Comparison of ENCODE assay signal across 28 cellular contexts in the genomic region with DNA sequence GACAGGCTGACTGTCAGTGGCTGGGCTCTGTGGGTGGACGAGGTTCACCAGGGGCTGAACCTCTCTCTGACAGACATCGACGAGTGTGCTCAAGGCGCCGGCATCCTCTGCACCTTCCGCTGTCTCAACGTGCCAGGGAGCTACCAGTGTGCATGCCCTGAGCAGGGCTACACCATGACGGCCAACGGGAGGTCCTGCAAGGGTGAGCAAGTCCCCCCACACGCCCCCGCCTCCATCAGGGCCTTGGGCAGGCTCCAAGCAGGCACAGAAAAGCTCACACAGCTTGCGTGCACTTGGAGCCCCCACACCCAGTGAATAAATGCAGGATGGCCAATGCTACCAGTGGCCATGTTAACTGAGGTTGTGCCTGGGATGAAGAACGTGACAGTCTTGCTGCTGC.
"Had no signal": no experiment of that assay in that cellular context is flagged by ENCODE, and none has a peak within 500 bp of the region (broad histone marks: within the 10 kb centered on the region; RNA-seq: fewer than 3 reads in every experiment).

No MANE protein-coding gene starts in this region.

- H3K27me3 ChIP-seq: ovary, right lobe of liver, sigmoid colon, stomach, thyroid gland, tibial nerve, upper lobe of left lung, vagina had no signal

- H3K27me3 Mint-ChIP-seq: stimulated activated naive B cell treated with anti-CD40 and anti-IgM and Interleukin-4, amounts not matched to agents 10 μg/mL and 1 μg/mL and 100 μg/mL, for 72 hours; stimulated activated naive CD8-positive, alpha-beta T cell treated with anti-CD3 and anti-CD28 coated beads, Interleukin-15, Interleukin-2, amounts not matched to agents 100 ng/mL and 50 ng/mL, for 24 hours had no signal

- H2AFZ ChIP-seq: parathyroid adenoma had no signal

- FAIRE-seq: small intestine, urothelium cell line had no signal

- H3K9me3 Mint-ChIP-seq: natural killer cell; nephron progenitor cell; neural crest cell; stimulated activated effector memory CD8-positive, alpha-beta T cell treated with anti-CD3 and anti-CD28 coated beads, Interleukin-12 subunit alpha, Interleukin-12 subunit beta, amount 100 ng/mL, for 72 hours; stimulated activated naive B cell treated with anti-CD40 and anti-IgM and Interleukin-4, amounts not matched to agents 10 μg/mL and 1 μg/mL and 100 μg/mL, for 72 hours; stimulated activated naive CD8-positive, alpha-beta T cell treated with anti-CD3 and anti-CD28 coated beads, Interleukin-15, Interleukin-2, amounts not matched to agents 100 ng/mL and 50 ng/mL, for 24 hours had no signal

- ATAC-seq: natural killer cell; psoas muscle; right cardiac atrium; right lobe of liver; stimulated activated effector memory CD8-positive, alpha-beta T cell treated with anti-CD3 and anti-CD28 coated beads, Interleukin-12 subunit alpha, Interleukin-12 subunit beta, amount 100 ng/mL, for 72 hours; stimulated activated naive B cell treated with anti-CD40 and anti-IgM and Interleukin-4, amounts not matched to agents 10 μg/mL and 1 μg/mL and 100 μg/mL, for 72 hours had no signal

- H3K27ac ChIP-seq: ovary, parathyroid adenoma, psoas muscle, right lobe of liver, sigmoid colon, stomach, thoracic aorta, thyroid gland, tibial nerve, upper lobe of left lung, vagina had no signal

- H3K36me3 Mint-ChIP-seq: natural killer cell; stimulated activated effector memory CD8-positive, alpha-beta T cell treated with anti-CD3 and anti-CD28 coated beads, Interleukin-12 subunit alpha, Interleukin-12 subunit beta, amount 100 ng/mL, for 72 hours had no signal

- H3K4me3 Mint-ChIP-seq: natural killer cell; nephron progenitor cell; neural crest cell; stimulated activated effector memory CD8-positive, alpha-beta T cell treated with anti-CD3 and anti-CD28 coated beads, Interleukin-12 subunit alpha, Interleukin-12 subunit beta, amount 100 ng/mL, for 72 hours; stimulated activated naive B cell treated with anti-CD40 and anti-IgM and Interleukin-4, amounts not matched to agents 10 μg/mL and 1 μg/mL and 100 μg/mL, for 72 hours; stimulated activated naive CD8-positive, alpha-beta T cell treated with anti-CD3 and anti-CD28 coated beads, Interleukin-15, Interleukin-2, amounts not matched to agents 100 ng/mL and 50 ng/mL, for 24 hours had no signal

- H3K27ac Mint-ChIP-seq: natural killer cell; nephron progenitor cell; progenitor cell of endocrine pancreas; stimulated activated effector memory CD8-positive, alpha-beta T cell treated with anti-CD3 and anti-CD28 coated beads, Interleukin-12 subunit alpha, Interleukin-12 subunit beta, amount 100 ng/mL, for 72 hours; stimulated activated naive B cell treated with anti-CD40 and anti-IgM and Interleukin-4, amounts not matched to agents 10 μg/mL and 1 μg/mL and 100 μg/mL, for 72 hours; stimulated activated naive CD8-positive, alpha-beta T cell treated with anti-CD3 and anti-CD28 coated beads, Interleukin-15, Interleukin-2, amounts not matched to agents 100 ng/mL and 50 ng/mL, for 24 hours had no signal

- H3K4me1 ChIP-seq: parathyroid adenoma, psoas muscle, right lobe of liver, sigmoid colon, stomach, thyroid gland, upper lobe of left lung, vagina had no signal

- H3K36me3 ChIP-seq: ovary, right lobe of liver, sigmoid colon, thoracic aorta, thyroid gland, upper lobe of left lung had no signal

- DNase-seq: natural killer cell; nephron progenitor cell; occipital lobe; ovary; psoas muscle; right lobe of liver; sigmoid colon; small intestine; stimulated activated CD4-positive, alpha-beta T cell treated with anti-CD3 and anti-CD28 coated beads, Interleukin-15, amount 100 ng/mL, for 24 hours; stimulated activated CD4-positive, alpha-beta T cell treated with anti-CD3 and anti-CD28 coated beads, Interleukin-2, amount 100 ng/mL, for 24 hours; stimulated activated CD4-positive, alpha-beta T cell treated with anti-CD3 and anti-CD28 coated beads, Interleukin-2, amount 100 ng/mL, for 48 hours; stimulated activated CD4-positive, alpha-beta T cell treated with anti-CD3 and anti-CD28 coated beads, Interleukin-4, amount 100 ng/mL, for 24 hours; stimulated activated naive B cell treated with anti-CD40 and anti-IgM and Interleukin-4, amounts not matched to agents 10 μg/mL and 1 μg/mL and 100 μg/mL, for 72 hours; stimulated activated naive CD4-positive, alpha-beta T cell treated with Interleukin-2 at 50 U/mL for 16 hours; stomach; thyroid gland; trophoblast cell; upper lobe of left lung had no signal

- H3K4me3 ChIP-seq: ovary, psoas muscle, right lobe of liver, sigmoid colon, stomach, thoracic aorta, thyroid gland, tibial nerve, upper lobe of left lung, vagina had no signal

- H3K9me3 ChIP-seq: ovary, psoas muscle, right lobe of liver, sigmoid colon, stomach, thoracic aorta, thyroid gland, tibial nerve, upper lobe of left lung, vagina had no signal

- H3K4me1 Mint-ChIP-seq: natural killer cell; stimulated activated effector memory CD8-positive, alpha-beta T cell treated with anti-CD3 and anti-CD28 coated beads, Interleukin-12 subunit alpha, Interleukin-12 subunit beta, amount 100 ng/mL, for 72 hours; stimulated activated naive B cell treated with anti-CD40 and anti-IgM and Interleukin-4, amounts not matched to agents 10 μg/mL and 1 μg/mL and 100 μg/mL, for 72 hours had no signal

- H3K9ac ChIP-seq: parathyroid adenoma had no signal
